In the genomic region with DNA sequence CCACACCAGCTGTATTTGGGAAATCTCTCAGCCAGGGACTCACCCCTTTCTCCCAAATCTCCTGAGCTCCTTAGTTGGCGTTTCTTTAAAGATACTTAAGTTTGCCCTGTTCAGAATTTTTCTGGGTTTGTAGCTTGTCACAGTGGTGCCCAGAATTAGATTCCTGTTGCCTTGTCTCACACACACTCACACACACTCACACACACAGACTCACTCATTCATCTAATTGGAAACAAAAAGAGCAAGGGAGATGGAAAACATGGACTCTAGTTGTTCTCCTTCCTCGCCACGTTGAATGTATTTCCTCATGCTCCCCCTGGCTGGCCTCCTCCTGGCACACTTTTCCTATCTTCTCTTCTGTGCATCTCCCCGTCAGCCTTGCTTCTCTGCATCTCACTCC, we compare ENCODE assay signal across 31 cellular contexts.
"Had no signal": no experiment of that assay in that cellular context is flagged by ENCODE, and none has a peak within 500 bp of the region (broad histone marks: within the 10 kb centered on the region; RNA-seq: fewer than 3 reads in every experiment).

No MANE protein-coding gene starts in this region.

- H3K9me3 ChIP-seq: ascending aorta, breast epithelium, colonic mucosa, esophagus squamous epithelium had no signal

- ATAC-seq: activated CD4-positive, alpha-beta T cell treated with anti-CD3 and anti-CD28 coated beads for 36 hours; activated CD8-positive, alpha-beta memory T cell treated with anti-CD3 and anti-CD28 coated beads, Interleukin-2, amount 10 ng/mL, durations not matched to agents 7 days and 5 days; activated CD8-positive, alpha-beta T cell treated with anti-CD3 and anti-CD28 coated beads, Interleukin-2, amount 10 ng/mL, durations not matched to agents 7 days and 5 days; activated naive CD4-positive, alpha-beta T cell treated with anti-CD3 and anti-CD28 coated beads, Interleukin-2, amount 50 U/mL, for 72 hours; activated T-cell treated with anti-CD3 and anti-CD28 coated beads, Interleukin-2, amount 50 U/mL, for 72 hours; T-helper 17 cell had no signal

- DNase-seq: activated CD4-positive, alpha-beta memory T cell treated with anti-CD3 and anti-CD28 coated beads for 36 hours; activated CD4-positive, alpha-beta T cell treated with anti-CD3 and anti-CD28 coated beads for 36 hours; activated CD4-positive, alpha-beta T cell treated with anti-CD3 and anti-CD28 coated beads, Interleukin-2, amount 10 ng/mL, durations not matched to agents 24 days and 14 days; activated CD4-positive, CD25-positive, alpha-beta regulatory T cell; activated CD4-positive, CD25-positive, alpha-beta regulatory T cell treated with anti-CD3 and anti-CD28 coated beads, Interleukin-2, amount 50 U/mL, for 72 hours; activated CD8-positive, alpha-beta memory T cell treated with anti-CD3 and anti-CD28 coated beads, Interleukin-2, amount 10 ng/mL, durations not matched to agents 7 days and 5 days; activated CD8-positive, alpha-beta memory T cell treated with anti-CD3 and anti-CD28 coated beads, Interleukin-2, amount 50 U/mL, for 48 hours; activated CD8-positive, alpha-beta T cell treated with anti-CD3 and anti-CD28 coated beads, Interleukin-2, amount 10 ng/mL, durations not matched to agents 7 days and 5 days; activated gamma-delta T cell; activated naive CD4-positive, alpha-beta T cell; activated naive CD4-positive, alpha-beta T cell treated with anti-CD3 and anti-CD28 coated beads, Interleukin-2, amount 10 ng/mL, durations not matched to agents 7 days and 5 days; activated naive CD8-positive, alpha-beta T cell treated with anti-CD3 and anti-CD28 coated beads, Interleukin-2, amount 10 ng/mL, durations not matched to agents 7 days and 5 days; activated T-cell treated with anti-CD3 and anti-CD28 coated beads for 4 hours; activated T-cell treated with anti-CD3 and anti-CD28 coated beads, Interleukin-2, amount 50 U/mL, for 24 hours; activated T-cell treated with anti-CD3 and anti-CD28 coated beads, Interleukin-2, amount 50 U/mL, for 72 hours; central memory CD4-positive, alpha-beta T cell; colonic mucosa; effector CD8-positive, alpha-beta T cell; esophagus squamous epithelium; head of caudate nucleus; T-helper 1 cell; T-helper 17 cell; T1000; WERI-Rb-1 had no signal

- H3K27ac Mint-ChIP-seq: activated CD4-positive, alpha-beta memory T cell treated with anti-CD3 and anti-CD28 coated beads for 36 hours; activated CD4-positive, alpha-beta T cell treated with anti-CD3 and anti-CD28 coated beads for 36 hours; activated CD4-positive, alpha-beta T cell treated with anti-CD3 and anti-CD28 coated beads, Interleukin-2, amount 10 ng/mL, durations not matched to agents 24 days and 14 days; activated CD8-positive, alpha-beta memory T cell treated with anti-CD3 and anti-CD28 coated beads, Interleukin-2, amount 10 ng/mL, durations not matched to agents 7 days and 5 days; activated CD8-positive, alpha-beta T cell treated with anti-CD3 and anti-CD28 coated beads, Interleukin-2, amount 10 ng/mL, durations not matched to agents 7 days and 5 days; activated naive CD4-positive, alpha-beta T cell treated with anti-CD3 and anti-CD28 coated beads, Interleukin-2, amount 10 ng/mL, durations not matched to agents 7 days and 5 days; activated naive CD4-positive, alpha-beta T cell treated with anti-CD3 and anti-CD28 coated beads, Interleukin-2, amount 50 U/mL, for 72 hours; activated naive CD8-positive, alpha-beta T cell treated with anti-CD3 and anti-CD28 coated beads, Interleukin-2, amount 10 ng/mL, durations not matched to agents 7 days and 5 days; activated T-cell treated with anti-CD3 and anti-CD28 coated beads, Interleukin-2, amount 50 U/mL, for 24 hours; activated T-cell treated with anti-CD3 and anti-CD28 coated beads, Interleukin-2, amount 50 U/mL, for 72 hours; T-helper 17 cell; T-helper 2 cell treated with Interferon-gamma antibody and Interleukin-4, amounts not matched to agents 5 μg/mL and 100 μg/mL, for 36 hours had no signal

- H3K27ac ChIP-seq: ascending aorta, breast epithelium, cardiac muscle cell, colonic mucosa, epithelial cell of prostate, esophagus squamous epithelium, WERI-Rb-1 had no signal

- H3K36me3 ChIP-seq: ascending aorta, breast epithelium, cardiac muscle cell, colonic mucosa, esophagus squamous epithelium, WERI-Rb-1 had no signal

- H3K27me3 ChIP-seq: ascending aorta, breast epithelium, colonic mucosa, esophagus squamous epithelium had no signal

- H3K4me1 ChIP-seq: ascending aorta, breast epithelium, colonic mucosa had no signal

- H3K27me3 Mint-ChIP-seq: activated CD4-positive, alpha-beta memory T cell treated with anti-CD3 and anti-CD28 coated beads for 36 hours; activated CD4-positive, alpha-beta T cell treated with anti-CD3 and anti-CD28 coated beads for 36 hours; activated CD4-positive, alpha-beta T cell treated with anti-CD3 and anti-CD28 coated beads, Interleukin-2, amount 10 ng/mL, durations not matched to agents 24 days and 14 days; activated CD8-positive, alpha-beta memory T cell treated with anti-CD3 and anti-CD28 coated beads, Interleukin-2, amount 10 ng/mL, durations not matched to agents 7 days and 5 days; activated naive CD4-positive, alpha-beta T cell treated with anti-CD3 and anti-CD28 coated beads, Interleukin-2, amount 10 ng/mL, durations not matched to agents 7 days and 5 days; activated naive CD8-positive, alpha-beta T cell treated with anti-CD3 and anti-CD28 coated beads, Interleukin-2, amount 10 ng/mL, durations not matched to agents 7 days and 5 days; brain had no signal

- H3K4me1 Mint-ChIP-seq: activated CD4-positive, alpha-beta T cell treated with anti-CD3 and anti-CD28 coated beads for 36 hours; activated CD4-positive, alpha-beta T cell treated with anti-CD3 and anti-CD28 coated beads, Interleukin-2, amount 10 ng/mL, durations not matched to agents 24 days and 14 days; activated CD8-positive, alpha-beta memory T cell treated with anti-CD3 and anti-CD28 coated beads, Interleukin-2, amount 10 ng/mL, durations not matched to agents 7 days and 5 days; activated naive CD4-positive, alpha-beta T cell treated with anti-CD3 and anti-CD28 coated beads, Interleukin-2, amount 10 ng/mL, durations not matched to agents 7 days and 5 days; activated naive CD8-positive, alpha-beta T cell treated with anti-CD3 and anti-CD28 coated beads, Interleukin-2, amount 10 ng/mL, durations not matched to agents 7 days and 5 days; T-helper 17 cell had no signal

- H3K4me3 Mint-ChIP-seq: activated CD4-positive, alpha-beta memory T cell treated with anti-CD3 and anti-CD28 coated beads for 36 hours; activated CD4-positive, alpha-beta T cell treated with anti-CD3 and anti-CD28 coated beads for 36 hours; activated CD4-positive, alpha-beta T cell treated with anti-CD3 and anti-CD28 coated beads, Interleukin-2, amount 10 ng/mL, durations not matched to agents 24 days and 14 days; activated CD8-positive, alpha-beta memory T cell treated with anti-CD3 and anti-CD28 coated beads, Interleukin-2, amount 10 ng/mL, durations not matched to agents 7 days and 5 days; activated CD8-positive, alpha-beta T cell treated with anti-CD3 and anti-CD28 coated beads, Interleukin-2, amount 10 ng/mL, durations not matched to agents 7 days and 5 days; activated naive CD4-positive, alpha-beta T cell treated with anti-CD3 and anti-CD28 coated beads, Interleukin-2, amount 10 ng/mL, durations not matched to agents 7 days and 5 days; activated naive CD8-positive, alpha-beta T cell treated with anti-CD3 and anti-CD28 coated beads, Interleukin-2, amount 10 ng/mL, durations not matched to agents 7 days and 5 days; activated T-cell treated with anti-CD3 and anti-CD28 coated beads, Interleukin-2, amount 50 U/mL, for 24 hours; activated T-cell treated with anti-CD3 and anti-CD28 coated beads, Interleukin-2, amount 50 U/mL, for 72 hours; brain; T-helper 17 cell; T-helper 2 cell treated with Interferon-gamma antibody and Interleukin-4, amounts not matched to agents 5 μg/mL and 100 μg/mL, for 36 hours had no signal

- H3K36me3 Mint-ChIP-seq: activated CD4-positive, alpha-beta memory T cell treated with anti-CD3 and anti-CD28 coated beads for 36 hours; activated CD8-positive, alpha-beta memory T cell treated with anti-CD3 and anti-CD28 coated beads, Interleukin-2, amount 10 ng/mL, durations not matched to agents 7 days and 5 days; activated naive CD4-positive, alpha-beta T cell treated with anti-CD3 and anti-CD28 coated beads, Interleukin-2, amount 10 ng/mL, durations not matched to agents 7 days and 5 days; activated naive CD4-positive, alpha-beta T cell treated with anti-CD3 and anti-CD28 coated beads, Interleukin-2, amount 50 U/mL, for 72 hours; activated naive CD8-positive, alpha-beta T cell treated with anti-CD3 and anti-CD28 coated beads, Interleukin-2, amount 10 ng/mL, durations not matched to agents 7 days and 5 days; brain had no signal

- H3K9me3 Mint-ChIP-seq: activated CD4-positive, alpha-beta memory T cell treated with anti-CD3 and anti-CD28 coated beads for 36 hours; activated CD4-positive, alpha-beta T cell treated with anti-CD3 and anti-CD28 coated beads, Interleukin-2, amount 10 ng/mL, durations not matched to agents 24 days and 14 days; activated naive CD4-positive, alpha-beta T cell treated with anti-CD3 and anti-CD28 coated beads, Interleukin-2, amount 10 ng/mL, durations not matched to agents 7 days and 5 days; activated naive CD4-positive, alpha-beta T cell treated with anti-CD3 and anti-CD28 coated beads, Interleukin-2, amount 50 U/mL, for 72 hours; activated naive CD8-positive, alpha-beta T cell treated with anti-CD3 and anti-CD28 coated beads, Interleukin-2, amount 10 ng/mL, durations not matched to agents 7 days and 5 days; activated T-cell treated with anti-CD3 and anti-CD28 coated beads, Interleukin-2, amount 50 U/mL, for 24 hours; activated T-cell treated with anti-CD3 and anti-CD28 coated beads, Interleukin-2, amount 50 U/mL, for 72 hours; T-helper 2 cell treated with Interferon-gamma antibody and Interleukin-4, amounts not matched to agents 5 μg/mL and 100 μg/mL, for 36 hours had no signal

- H3K4me3 ChIP-seq: ascending aorta, breast epithelium, cardiac muscle cell, colonic mucosa, esophagus squamous epithelium had no signal
